ENCODE assay signal across 25 cellular contexts in genomic region chr10:124124123-124124768, GRCh38. TPM values are rescaled to one million over a fixed set of nuclear protein-coding genes. Genes with fewer than 3 reads are reported as not detected.
A peak's percentile ranks its signal among the peaks of the same experiment; 100 is the strongest.
DNase-seq lines count a peak whose midpoint lies in the region; ATAC-seq, FAIRE-seq and TF ChIP-seq lines count a peak whose summit lies in the region.
"Had no signal": no experiment of that assay in that cellular context is flagged by ENCODE, and none has a peak within 500 bp of the region (broad histone marks: within the 10 kb centered on the region; RNA-seq: fewer than 3 reads in every experiment).

No MANE protein-coding gene starts in this region.

- H3K27me3 ChIP-seq in BLaER1 (no peaks in the 10 kb centered on the region), HAP-1 (ENCODE audit: low read depth) (no peaks in the 10 kb centered on the region)
- H3K27me3 ChIP-seq: testis had no signal

- ATAC-seq in GM19468 (IDR thresholded peaks at IDR 0.05; ENCODE audit: extremely low read depth, unreplicated experiment), result peak; percentile 39
- ATAC-seq: GM23338, K562, Right ventricle myocardium inferior, T-cell had no signal

- no peak for TF ChIP-seq CTCF in glutamatergic neuron (IDR thresholded peaks at IDR 0.05; ENCODE audit: partially characterized antibody, unreplicated experiment)

- peaks cover 4% of the 10 kb centered on the region for H3K4me1 Mint-ChIP-seq in glutamatergic neuron (ENCODE audit: low read depth, unreplicated experiment)
- H3K4me1 Mint-ChIP-seq: neural crest cell, T-cell had no signal

- no peaks in the 10 kb centered on the region for H4K20me1 ChIP-seq in BLaER1

- H3K9me3 Mint-ChIP-seq in glutamatergic neuron (ENCODE audit: unreplicated experiment), result no peaks in the 10 kb centered on the region
- H3K9me3 Mint-ChIP-seq: CD4-positive, CD25-positive, alpha-beta regulatory T cell; dendritic cell treated with granulocyte-macrophage colony-stimulating factor and Interleukin-4, amounts not matched to agents 40 ng/mL and 50 ng/mL, for 4 days; GM23338; mesothelial cell of epicardium; neural crest cell; T-cell had no signal

- H3K9me3 ChIP-seq in BLaER1, result no peaks in the 10 kb centered on the region
- H3K9me3 ChIP-seq in HAP-1, result no peaks in the 10 kb centered on the region
- H3K9me3 ChIP-seq: testis had no signal

- H3K36me3 Mint-ChIP-seq in glutamatergic neuron (ENCODE audit: unreplicated experiment), result no peaks in the 10 kb centered on the region
- H3K36me3 Mint-ChIP-seq: CD4-positive, CD25-positive, alpha-beta regulatory T cell; mesothelial cell of epicardium; T-cell had no signal

- no peak overlapping the region for H3K27ac Mint-ChIP-seq in glutamatergic neuron (ENCODE audit: unreplicated experiment)
- H3K27ac Mint-ChIP-seq: CD4-positive, CD25-positive, alpha-beta regulatory T cell; dendritic cell treated with granulocyte-macrophage colony-stimulating factor and Interleukin-4, amounts not matched to agents 40 ng/mL and 50 ng/mL, for 4 days; GM23338; mesothelial cell of epicardium; T-cell had no signal

- H3K4me1 ChIP-seq in BLaER1 (peaks cover 96% of the 10 kb centered on the region), HAP-1 (no peaks in the 10 kb centered on the region)
- H3K4me1 ChIP-seq: testis had no signal

- in situ Hi-C loops in HAP-1 (cut with MboI; ENCODE audit: low sequenced_read_pairs), result no loop called here

- peaks cover 2% of the 10 kb centered on the region for H3K27me3 Mint-ChIP-seq in glutamatergic neuron (ENCODE audit: unreplicated experiment)
- H3K27me3 Mint-ChIP-seq: CD4-positive, CD25-positive, alpha-beta regulatory T cell; T-cell had no signal

- H3K9ac ChIP-seq in BLaER1, result no peak overlapping the region

- no peak overlapping the region for H3K4me3 ChIP-seq in BLaER1
- H3K4me3 ChIP-seq in HAP-1, result no peak overlapping the region
- H3K4me3 ChIP-seq: GM23338, K562, testis had no signal

- TF ChIP-seq POLR2A in GM12891 (IDR thresholded peaks at IDR 0.05; ENCODE audit: low read depth, low read length), result no peak

- H3K27ac ChIP-seq in BLaER1, result peak overlapping the region; percentile 39; the same call in 1 of the 2 replicates
- H3K27ac ChIP-seq: epithelial cell of prostate, testis had no signal

- peak overlapping the region; percentile 71 for H3K4me2 ChIP-seq in BLaER1
- H3K4me2 ChIP-seq: GM23338 had no signal

- no peak for FAIRE-seq in GM12891 (lab: Jason Lieb, UNC)
- FAIRE-seq: K562 had no signal

- peak; percentile 34 for DNase-seq in M059J (ENCODE audit: low read depth)
- DNase-seq in germinal center (ENCODE audit: low spot score), result peak; percentile 83
- no peak for DNase-seq in HAP-1 (ENCODE audit: low spot score in 2 of 2)
- no peak for DNase-seq in GM12891 (ENCODE audit: insufficient read length, low spot score)
- DNase-seq in T-helper 2 cell, result no peak
- no peak for DNase-seq in glutamatergic neuron
- DNase-seq: activated gamma-delta T cell treated with Interleukin-2 at 50 U/mL for 16 hours; CD4-positive, CD25-positive, alpha-beta regulatory T cell; DMS153; foreskin melanocyte; kidney glomerular epithelial cell; NCI-H1092 treated with DMSO at 0.1 percent for 48 hours; NCI-H524; stimulated activated CD4-positive, alpha-beta T cell treated with anti-CD3 and anti-CD28 coated beads, Interleukin-12 subunit alpha, Interleukin-12 subunit beta, amount 100 ng/mL, for 4 hours; T-cell; testis had no signal

- H3K36me3 ChIP-seq in BLaER1, result no peaks in the 10 kb centered on the region
- no peaks in the 10 kb centered on the region for H3K36me3 ChIP-seq in HAP-1 (replicated peaks)

- H3K4me3 Mint-ChIP-seq in glutamatergic neuron (ENCODE audit: unreplicated experiment), result no peak overlapping the region
- H3K4me3 Mint-ChIP-seq: CD4-positive, CD25-positive, alpha-beta regulatory T cell; dendritic cell treated with granulocyte-macrophage colony-stimulating factor and Interleukin-4, amounts not matched to agents 40 ng/mL and 50 ng/mL, for 4 days; GM23338; mesothelial cell of epicardium; neural crest cell; T-cell had no signal

TF ChIP-seq in GM12891, 5 proteins besides CTCF, POLR2A, EP300 and RAD21:
- TF ChIP-seq TAF1 (IDR thresholded peaks at IDR 0.05; ENCODE audit: low read depth, low read length) (no peak), PAX5 (IDR thresholded peaks at IDR 0.05; ENCODE audit: insufficient read depth, low read length, severe bottlenecking) (no peak)

RNA-seq across cellular contexts. Expression of gene CHST15, which starts 30.8 kb away (rescaled TPM):
- 15.2 and 15.6 TPM in 2 replicates for total RNA-seq in M059J (2014; rRNA removed; shearing (Covaris generic))
- polyA plus RNA-seq in GM12891 (2012; ENCODE audit: low read depth, missing spikeins), result 0.50 TPM
- 2.4 TPM for total RNA-seq in glutamatergic neuron (ENCODE audit: unreplicated experiment)

Comparison
In these comparisons a context has a peak if more than half of its experiments do, and no peak if none do; other contexts are left out.
1. DNase-seq: peak in M059J (single experiment) and germinal center (single experiment); none in HAP-1 (0 of 2), GM12891 (single experiment), T-helper 2 cell (0 of 5) and glutamatergic neuron (single experiment).